Comparison of ENCODE assay signal across 4 cellular contexts in genomic region chr2:48635786-48636185, GRCh38. TPM values are rescaled to one million over a fixed set of nuclear protein-coding genes. Genes with fewer than 3 reads are reported as not detected.
"Had no signal": no experiment of that assay in that cellular context is flagged by ENCODE, and none has a peak within 500 bp of the region (broad histone marks: within the 10 kb centered on the region; RNA-seq: fewer than 3 reads in every experiment).

No MANE protein-coding gene starts in this region.

- DNase-seq: GDM1, GF-D8 had no signal

- H3K4me3 ChIP-seq: GM12878 had no signal

- ATAC-seq: GM12878 had no signal

RNA-seq across cellular contexts. Expression of gene GTF2A1L, which starts 18.1 kb away (rescaled TPM):
- total RNA-seq: G401, GM12878 had no signal
- polyA plus RNA-seq: GM12878 had no signal
